ENCODE assay signal across 1 cellular context in genomic region chr10:11715815-11716494, GRCh38.
TF ChIP-seq lines count a peak whose summit lies in the region.

No MANE protein-coding gene starts in this region.

TF ChIP-seq in HepG2, 621 proteins besides CTCF, POLR2A, EP300 and RAD21 (continued from another document and continues in another):
- TF ChIP-seq SKIL (CRISPR knock-in tag; IDR thresholded peaks at IDR 0.05; ENCODE audit: borderline replicate concordance) (peak; percentile 95), ETV6 (CRISPR knock-in tag; conservative IDR thresholded peaks at IDR 0.05) (peak; percentile 88; the same call in 1 of the 2 replicates), ZNF710 (CRISPR knock-in tag; IDR thresholded peaks at IDR 0.05; ENCODE audit: borderline replicate concordance) (peak; percentile 95), NFE2L1 (CRISPR knock-in tag; IDR thresholded peaks at IDR 0.05; ENCODE audit: borderline replicate concordance) (no peak), ZSCAN31 (CRISPR knock-in tag; IDR thresholded peaks at IDR 0.05; ENCODE audit: low read depth) (no peak), HNF1B (CRISPR knock-in tag; IDR thresholded peaks at IDR 0.05) (peak; percentile 84), NR0B2 (CRISPR knock-in tag; IDR thresholded peaks at IDR 0.05) (no peak), LCORL (IDR thresholded peaks at IDR 0.05) (no peak), LCORL (CRISPR knock-in tag; IDR thresholded peaks at IDR 0.05) (peak; percentile 90), MXD3 (CRISPR knock-in tag; IDR thresholded peaks at IDR 0.05) (no peak), ZSCAN25 (CRISPR knock-in tag; IDR thresholded peaks at IDR 0.05) (peak; percentile 35; the same call in 1 of the 2 replicates), TCF12 (IDR thresholded peaks at IDR 0.05) (no peak), TCF12 (CRISPR knock-in tag; IDR thresholded peaks at IDR 0.05) (peak; percentile 88), ATF1 (CRISPR knock-in tag; IDR thresholded peaks at IDR 0.05) (no peak), NR2F1 (CRISPR knock-in tag; IDR thresholded peaks at IDR 0.05) (peak; percentile 61 to 81; a peak in 2 of 4 replicates), TFDP1 (CRISPR knock-in tag; IDR thresholded peaks at IDR 0.05; ENCODE audit: borderline replicate concordance) (peak; percentile 44; the same call in 1 of the 2 replicates), PITX1 (CRISPR knock-in tag; IDR thresholded peaks at IDR 0.05) (peak; percentile 79), DPF2 (CRISPR knock-in tag; IDR thresholded peaks at IDR 0.05; ENCODE audit: borderline replicate concordance, low read depth) (peak; percentile 73; the same call in 1 of the 2 replicates), ZBTB38 (CRISPR knock-in tag; IDR thresholded peaks at IDR 0.05) (peak; percentile 80), CEBPG (CRISPR knock-in tag; IDR thresholded peaks at IDR 0.05) (peak; percentile 32; the same call in 1 of the 2 replicates), CBFB (CRISPR knock-in tag; IDR thresholded peaks at IDR 0.05) (0 out of 2 replicates have a peak, but pooled peaks have one; percentile 56), ZNF678 (CRISPR knock-in tag; IDR thresholded peaks at IDR 0.05) (no peak), ZBTB7B (CRISPR knock-in tag; IDR thresholded peaks at IDR 0.05) (peak; percentile 80), MYNN (CRISPR knock-in tag; IDR thresholded peaks at IDR 0.05; ENCODE audit: low read depth) (0 out of 2 replicates have a peak, but pooled peaks have one; percentile 46), JUN (CRISPR knock-in tag; IDR thresholded peaks at IDR 0.05) (no peak), GATAD1 (CRISPR knock-in tag; IDR thresholded peaks at IDR 0.05) (0 out of 2 replicates have a peak, but pooled peaks have one; percentile 40), ZNF770 (CRISPR knock-in tag; IDR thresholded peaks at IDR 0.05) (no peak), MAX (IDR thresholded peaks at IDR 0.05) (peak; percentile 33), NFE2L2 (IDR thresholded peaks at IDR 0.05; ENCODE audit: low read length) (no peak), DDIT3 (CRISPR knock-in tag; IDR thresholded peaks at IDR 0.05) (no peak), RBM22 (optimal IDR thresholded peaks at IDR 0.05; ENCODE audit: low read length) (no peak), SRSF1 (optimal IDR thresholded peaks at IDR 0.05; ENCODE audit: low read depth, low read length) (no peak), ZNF232 (CRISPR knock-in tag; IDR thresholded peaks at IDR 0.05; ENCODE audit: borderline replicate concordance) (peak; percentile 81; the same call in 1 of the 2 replicates), ZFP90 (CRISPR knock-in tag; IDR thresholded peaks at IDR 0.05; ENCODE audit: borderline replicate concordance) (peak; percentile 64; the same call in 1 of the 2 replicates), ZHX2 (IDR thresholded peaks at IDR 0.05; ENCODE audit: low read depth) (no peak), ZHX2 (CRISPR knock-in tag; IDR thresholded peaks at IDR 0.05; ENCODE audit: borderline replicate concordance) (no peak), ZNF431 (CRISPR knock-in tag; IDR thresholded peaks at IDR 0.05; ENCODE audit: borderline replicate concordance, low read depth) (no peak), ZNF784 (CRISPR knock-in tag; IDR thresholded peaks at IDR 0.05; ENCODE audit: borderline replicate concordance) (no peak; the same call in none of the 2 replicates), TARDBP (CRISPR knock-in tag; IDR thresholded peaks at IDR 0.05) (peak; percentile 88), ADNP (CRISPR knock-in tag; IDR thresholded peaks at IDR 0.05) (no peak), ZNF614 (CRISPR knock-in tag; IDR thresholded peaks at IDR 0.05; ENCODE audit: borderline replicate concordance) (peak; percentile 66; the same call in 1 of the 2 replicates), PLSCR1 (CRISPR knock-in tag; IDR thresholded peaks at IDR 0.05; ENCODE audit: borderline replicate concordance) (no peak), KDM4B (CRISPR knock-in tag; IDR thresholded peaks at IDR 0.05) (peak; percentile 81; the same call in 1 of the 2 replicates)
